ENCODE assay signal across 8 cellular contexts in genomic region chr3:43620953-43621405, GRCh38. TPM values are rescaled to one million over a fixed set of nuclear protein-coding genes. Genes with fewer than 3 reads are reported as not detected.
DNase-seq lines count a peak whose midpoint lies in the region; ATAC-seq and TF ChIP-seq lines count a peak whose summit lies in the region.

No MANE protein-coding gene starts in this region.

- intact Hi-C loops in Panc1 (cut with micrococcal nuclease; ENCODE audit: unreplicated experiment), result no loop called here

- H3K27ac ChIP-seq in Panc1 (ENCODE audit: low read length) (peak overlapping the region; percentile 51), epithelial cell of prostate (peak overlapping the region; percentile 80)

- H3K9ac ChIP-seq in ES-I3 (ENCODE audit: low read depth, low read length), result peak overlapping the region; percentile 94

- POLR2A ChIA-PET in Panc1 (lab: Charles Lee), result interaction anchor here (0.8 kb wide), 1 partner anchor 461 kb away, joined by 4 read pairs; no protein-coding TSS in a partner anchor

- H3K36me3 ChIP-seq in ES-I3 (ENCODE audit: insufficient read depth, low read length) (no peaks in the 10 kb centered on the region), Panc1 (ENCODE audit: control insufficient read depth, insufficient read depth, low read length) (no peaks in the 10 kb centered on the region; the same call in 1 of the 2 replicates), neuron (ENCODE audit: insufficient read depth, low read length) (no peaks in the 10 kb centered on the region)

- CTCF ChIA-PET in Panc1 (lab: Charles Lee), result no interaction called here

- in situ Hi-C loops in Panc1 (cut with HindIII; ENCODE audit: low pct_unique_long_range_greater_than_20kb, low sequenced_read_pairs), result no loop called here

- DNase-seq in Panc1 (ENCODE audit: low read depth, low spot score) (no peak), epithelial cell of prostate (ENCODE audit: low read depth, low spot score) (no peak), GM10266 (ENCODE audit: extremely low spot score) (no peak), NCI-H1092 treated with DMSO at 0.1 percent for 48 hours (lab: John Stamatoyannopoulos, UW) (no peak), middle frontal gyrus (ENCODE audit: extremely low spot score, low spot score) (no peak), GM19240 (ENCODE audit: insufficient read length, low spot score) (no peak)

- H3K4me1 ChIP-seq in ES-I3 (ENCODE audit: insufficient read depth, low read length) (no peaks in the 10 kb centered on the region), Panc1 (ENCODE audit: control insufficient read depth, insufficient read depth, low read length) (peaks cover 3% of the 10 kb centered on the region; the same call in 1 of the 2 replicates), neuron (ENCODE audit: insufficient read depth, low read length) (peaks cover 7% of the 10 kb centered on the region)

- H3K27me3 ChIP-seq in Panc1 (ENCODE audit: control insufficient read depth, insufficient read depth, low read length) (no peaks in the 10 kb centered on the region), neuron (ENCODE audit: insufficient read depth, low read length) (no peaks in the 10 kb centered on the region)

- TF ChIP-seq CTCF in Panc1 (IDR thresholded peaks at IDR 0.05) (no peak), GM10266 (IDR thresholded peaks at IDR 0.05; ENCODE audit: control insufficient read depth, insufficient read depth, low read depth, missing control alignments) (no peak)

- peak overlapping the region; percentile 73 to 79 for H3K4me3 ChIP-seq in Panc1 (ENCODE audit: low read depth in 2 of 2, low read length in 2 of 2)
- peak overlapping the region; percentile 68 for H3K4me3 ChIP-seq in neuron (ENCODE audit: low read length)

- H3K9me3 ChIP-seq in ES-I3 (ENCODE audit: control insufficient read depth, insufficient read depth, low read length) (no peaks in the 10 kb centered on the region), Panc1 (ENCODE audit: control insufficient read depth, insufficient read depth, low read depth, low read length) (no peaks in the 10 kb centered on the region), neuron (ENCODE audit: low read length) (no peaks in the 10 kb centered on the region)

- no peak for ATAC-seq in Panc1

- H2AFZ ChIP-seq in neuron (ENCODE audit: low read depth, low read length), result peak overlapping the region; percentile 83

- BruUV-seq in Panc1 (replicated peaks; lab: Mats Ljungman, UMichigan), result TSS peak; percentile 85

RNA-seq across cellular contexts. Expression of gene ANO10, which starts 0.8 kb away (rescaled TPM):
- total RNA-seq in Panc1 (2021; ENCODE audit: unreplicated experiment), result 26.6 TPM
- 17.1 TPM for polyA plus RNA-seq in Panc1 (2012; ENCODE audit: insufficient read length)
